26 cellular contexts compared by ENCODE assay signal in the genomic region with DNA sequence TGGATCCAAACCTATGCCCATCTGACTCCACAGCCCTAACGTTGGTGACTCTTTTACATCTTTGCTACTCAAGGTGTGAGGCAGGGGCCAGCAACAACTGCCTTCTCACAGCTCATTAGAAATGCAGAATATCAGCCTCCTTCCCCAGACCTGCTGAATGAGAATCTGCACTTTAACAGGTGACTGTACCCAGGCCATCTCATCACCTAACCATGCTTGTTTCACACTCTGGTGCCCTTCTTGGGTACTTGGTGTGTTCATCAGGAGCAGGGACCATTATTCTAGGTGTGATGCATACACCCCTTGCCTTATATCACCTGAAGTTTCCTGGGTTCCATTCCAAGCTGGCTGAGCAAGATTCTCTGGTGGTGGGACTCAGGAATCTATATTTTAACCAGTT.
DNase-seq lines count a peak whose midpoint lies in the region; ATAC-seq, FAIRE-seq and TF ChIP-seq lines count a peak whose summit lies in the region.
"Had no signal": no experiment of that assay in that cellular context is flagged by ENCODE, and none has a peak within 500 bp of the region (broad histone marks: within the 10 kb centered on the region; RNA-seq: fewer than 3 reads in every experiment).

No MANE protein-coding gene starts in this region.

- no peak overlapping the region for H3K18ac ChIP-seq in H1 (ENCODE audit: extremely low read depth, low read length)

- H2AK5ac ChIP-seq in H1 (ENCODE audit: low read depth, low read length), result 0 out of 2 replicates have a peak overlapping the region, but pooled peaks have one; percentile 31

- no peaks in the 10 kb centered on the region for H3K79me2 ChIP-seq in H1 (ENCODE audit: control insufficient read depth in 1 of 2, insufficient read depth in 2 of 2, low read length in 2 of 2)

- no peak for DNase-seq in A673 (ENCODE audit: low spot score)
- no peak for DNase-seq in H1 (ENCODE audit: low read depth in 1 of 2, low spot score in 2 of 2)
- peak; percentile 59 for DNase-seq in kidney tubule cell (ENCODE audit: low spot score)
- no peak for DNase-seq in left ventricle myocardium superior
- no peak for DNase-seq in T-helper 2 cell treated with Interferon-gamma antibody and Interleukin-4, amounts not matched to agents 5 μg/mL and 100 μg/mL, for 36 hours (ENCODE audit: low spot score)
- DNase-seq in erythroblast (lab: John Stamatoyannopoulos, UW), result no peak
- DNase-seq: ACHN; BE2C; C1 segment of cervical spinal cord; CD4-positive, alpha-beta memory T cell; CD4-positive, CD25-positive, alpha-beta regulatory T cell; CD8-positive, alpha-beta memory T cell; COR-L47; DMS 273 treated with DMSO at 0.1 percent for 48 hours; DMS153; DMS53; DMS79; DND-41; EL; GF-D8 had no signal

- H2BK120ac ChIP-seq in H1 (replicated peaks; ENCODE audit: low read depth, low read length), result no peak overlapping the region

- peaks cover 2% of the 10 kb centered on the region for H3K4me1 Mint-ChIP-seq in T-helper 2 cell treated with Interferon-gamma antibody and Interleukin-4, amounts not matched to agents 5 μg/mL and 100 μg/mL, for 36 hours (ENCODE audit: low read depth)
- H3K4me1 Mint-ChIP-seq: CD14-positive monocyte had no signal

- H3K4me3 ChIP-seq in A673 (ENCODE audit: low read depth, low read length, poor library complexity, severe bottlenecking) (no peak overlapping the region), H1 (ENCODE audit: extremely low read depth in 1 of 4, insufficient read depth in 2 of 4, low read depth in 3 of 4, low read length in 4 of 4) (no peak overlapping the region)
- H3K4me3 ChIP-seq: A549, BLaER1 had no signal

- CTCF ChIA-PET in A673 (lab: Charles Lee) (no interaction called here), H1 (lab: Charles Lee; ENCODE audit: partially characterized antibody) (interaction anchor here (0.8 to 1.3 kb wide), 3 partner anchors 8 to 110 kb away, joined by 3 read pairs; no protein-coding TSS in a partner anchor)

- H3K23me2 ChIP-seq in H1 (ENCODE audit: low read depth, low read length), result no peaks in the 10 kb centered on the region

- no peak overlapping the region for H3K4ac ChIP-seq in H1 (replicated peaks; ENCODE audit: insufficient read length, low read depth, low read length)

- no peaks in the 10 kb centered on the region for H3K79me1 ChIP-seq in H1 (ENCODE audit: low read depth, low read length)

- H3K9ac ChIP-seq in H1 (replicated peaks in 1 of 4; ENCODE audit: extremely low read depth in 1 of 4, low read depth in 3 of 4, low read length in 3 of 4), result no peak overlapping the region
- H3K9ac ChIP-seq: BLaER1 had no signal

- no peaks in the 10 kb centered on the region for H3K27me3 Mint-ChIP-seq in T-helper 2 cell treated with Interferon-gamma antibody and Interleukin-4, amounts not matched to agents 5 μg/mL and 100 μg/mL, for 36 hours (ENCODE audit: low read depth)

- H3K9me3 ChIP-seq in A673 (ENCODE audit: low read depth, low read length, poor library complexity, severe bottlenecking), result peaks cover 30% of the 10 kb centered on the region
- peaks cover 0 to 10% of the 10 kb centered on the region in 2 experiments for H3K9me3 ChIP-seq in H1 (ENCODE audit: insufficient read depth in 2 of 2, low read depth in 1 of 2, low read length in 1 of 2)
- H3K9me3 ChIP-seq: BE2C had no signal

- no peaks in the 10 kb centered on the region for H3K36me3 Mint-ChIP-seq in T-helper 2 cell treated with Interferon-gamma antibody and Interleukin-4, amounts not matched to agents 5 μg/mL and 100 μg/mL, for 36 hours (ENCODE audit: low read depth)
- H3K36me3 Mint-ChIP-seq: CD14-positive monocyte; CD4-positive, alpha-beta memory T cell; CD4-positive, CD25-positive, alpha-beta regulatory T cell; CD8-positive, alpha-beta memory T cell had no signal

- no peak overlapping the region; the same call in 1 of the 2 replicates for H2BK12ac ChIP-seq in H1 (ENCODE audit: low read depth, low read length)

- H3K27ac ChIP-seq in A673 (ENCODE audit: low read depth, low read length, poor library complexity, severe bottlenecking), result peak overlapping the region; percentile 51
- no peak overlapping the region for H3K27ac ChIP-seq in H1 (ENCODE audit: low read depth, low read length)
- H3K27ac ChIP-seq: 22Rv1, A549, BLaER1 had no signal

- no peak overlapping the region for H3K23ac ChIP-seq in H1 (ENCODE audit: insufficient read length)

- no TSS peak for BruUV-seq in A673 (replicated peaks; lab: Mats Ljungman, UMichigan)

- ATAC-seq in left ventricle myocardium superior, result no peak
- ATAC-seq: A549 had no signal

- H3K4me1 ChIP-seq in A673 (ENCODE audit: insufficient read depth, low read length, poor library complexity, severe bottlenecking), result peaks cover 39% of the 10 kb centered on the region
- no peaks in the 10 kb centered on the region for H3K4me1 ChIP-seq in H1 (replicated peaks in 1 of 4; ENCODE audit: control insufficient read depth in 3 of 4, insufficient read depth in 4 of 4, low read length in 3 of 4)
- H3K4me1 ChIP-seq: A549, BE2C had no signal

- no peak overlapping the region for H4K8ac ChIP-seq in H1 (ENCODE audit: extremely low read depth, insufficient read depth, low read length)

- no peak overlapping the region for H3K14ac ChIP-seq in H1 (ENCODE audit: insufficient read length)

- no peak for TF ChIP-seq POLR2A in H1 (IDR thresholded peaks at IDR 0.05; ENCODE audit: control extremely low read depth in 1 of 2, low read depth in 2 of 2, low read length in 2 of 2)
- no peak for TF ChIP-seq POLR2A in erythroblast (IDR thresholded peaks at IDR 0.05; ENCODE audit: low read length)

- no peak overlapping the region for H4K5ac ChIP-seq in H1 (ENCODE audit: insufficient read length, low read depth, low read length)

- no peak overlapping the region for H2BK5ac ChIP-seq in H1 (ENCODE audit: low read depth, low read length)

- TF ChIP-seq CTCF in A673 (conservative IDR thresholded peaks at IDR 0.05; ENCODE audit: low read depth, low read length), result no peak
- TF ChIP-seq CTCF in H1 (IDR thresholded peaks at IDR 0.05; ENCODE audit: control extremely low read depth in 1 of 3, insufficient read depth in 1 of 3, low read depth in 1 of 3, low read length in 3 of 3), result no peak

- no peak overlapping the region for H3K4me2 ChIP-seq in H1 (ENCODE audit: insufficient read depth in 1 of 2, low read depth in 2 of 2, low read length in 2 of 2)
- H3K4me2 ChIP-seq: A549, BLaER1 had no signal

- no peaks in the 10 kb centered on the region for H3K9me3 Mint-ChIP-seq in T-helper 2 cell treated with Interferon-gamma antibody and Interleukin-4, amounts not matched to agents 5 μg/mL and 100 μg/mL, for 36 hours

- TF ChIP-seq RAD21 in H1 (IDR thresholded peaks at IDR 0.05 in 1 of 2, conservative IDR thresholded peaks at IDR 0.05 in 1 of 2; ENCODE audit: low read depth in 2 of 2, low read length in 2 of 2), result no peak

- no peak overlapping the region for H2AFZ ChIP-seq in H1 (ENCODE audit: low read length)

- 73% methylated on average over 1 of the region's 1 CpG; no CpG with 5 or more reads in 1 of the 2 experiments for WGBS in H1 (ENCODE audit: extremely low coverage in 1 of 2, insufficient coverage in 1 of 2, insufficient read length in 1 of 2, insufficient replicate concordance in 2 of 2, low coverage in 1 of 2, low lambda C conversion rate in 2 of 2, missing lambda C conversion rate in 1 of 2), 2 experiments

- no peak overlapping the region for H2BK15ac ChIP-seq in H1 (ENCODE audit: low read length)

- no peaks in the 10 kb centered on the region for H3K27me3 ChIP-seq in A673 (replicated peaks; ENCODE audit: insufficient read depth, low read depth, low read length, poor library complexity)
- no peaks in the 10 kb centered on the region for H3K27me3 ChIP-seq in H1 (replicated peaks in 1 of 4; ENCODE audit: control insufficient read depth in 3 of 4, extremely low read depth in 1 of 4, insufficient read depth in 3 of 4, low read length in 3 of 4)
- H3K27me3 ChIP-seq: BE2C, BLaER1 had no signal

- H3K27ac Mint-ChIP-seq in T-helper 2 cell treated with Interferon-gamma antibody and Interleukin-4, amounts not matched to agents 5 μg/mL and 100 μg/mL, for 36 hours, result no peak overlapping the region
- H3K27ac Mint-ChIP-seq: CD14-positive monocyte; CD4-positive, alpha-beta memory T cell; CD4-positive, CD25-positive, alpha-beta regulatory T cell had no signal

- no peak overlapping the region for H4K91ac ChIP-seq in H1 (replicated peaks; ENCODE audit: insufficient read length, low read length)

- peaks cover 26% of the 10 kb centered on the region for H3K36me3 ChIP-seq in A673 (ENCODE audit: insufficient read depth, low read length, poor library complexity, severe bottlenecking)
- no peaks in the 10 kb centered on the region for H3K36me3 ChIP-seq in H1 (ENCODE audit: control insufficient read depth in 2 of 4, insufficient read depth in 4 of 4, low read length in 3 of 4)
- H3K36me3 ChIP-seq: BE2C, BLaER1 had no signal

- H2BK20ac ChIP-seq in H1 (ENCODE audit: low read length), result no peak overlapping the region

- no peak overlapping the region for H3K56ac ChIP-seq in H1 (replicated peaks; ENCODE audit: insufficient read length, low read depth, low read length)

- H3K4me3 Mint-ChIP-seq in T-helper 2 cell treated with Interferon-gamma antibody and Interleukin-4, amounts not matched to agents 5 μg/mL and 100 μg/mL, for 36 hours, result no peak overlapping the region
- H3K4me3 Mint-ChIP-seq: CD14-positive monocyte; CD4-positive, alpha-beta memory T cell; CD4-positive, CD25-positive, alpha-beta regulatory T cell; CD8-positive, alpha-beta memory T cell had no signal

- no peak for TF ChIP-seq EP300 in H1 (IDR thresholded peaks at IDR 0.05; ENCODE audit: borderline replicate concordance in 1 of 2, low read depth in 2 of 2, low read length in 2 of 2)

- intact Hi-C loops in A673 (cut with micrococcal nuclease; ENCODE audit: unreplicated experiment) (loop anchor here (10.0 kb wide), 1 partner anchor 431 kb away; no protein-coding TSS in a partner anchor), left ventricle myocardium superior (cut with micrococcal nuclease) (no loop called here)

- H4K20me1 ChIP-seq in H1 (replicated peaks in 1 of 2; ENCODE audit: control insufficient read depth in 1 of 2, insufficient read depth in 2 of 2, low read length in 2 of 2), result no peaks in the 10 kb centered on the region
- H4K20me1 ChIP-seq: BLaER1 had no signal

- no peak for FAIRE-seq in H1 (lab: Jason Lieb, UNC)
- FAIRE-seq: A549, G401.6, GM12891 had no signal

- POLR2A ChIA-PET in A673 (lab: Charles Lee; ENCODE audit: low non-redundant PET) (no interaction called here), H1 (lab: Charles Lee; ENCODE audit: partially characterized antibody) (no interaction called here)

TF ChIP-seq in H1, 55 proteins besides CTCF, POLR2A, EP300 and RAD21:
- TF ChIP-seq POU5F1 (IDR thresholded peaks at IDR 0.05; ENCODE audit: low read depth, low read length) (no peak), RXRA (IDR thresholded peaks at IDR 0.05; ENCODE audit: insufficient read depth, low read depth, low read length) (no peak), CBX8 (IDR thresholded peaks at IDR 0.05; ENCODE audit: borderline replicate concordance, low read depth, low read length) (no peak), JUN (IDR thresholded peaks at IDR 0.05; ENCODE audit: low read depth, low read length) (no peak), KDM5A (IDR thresholded peaks at IDR 0.05; ENCODE audit: low read length) (no peak), RNF2 (IDR thresholded peaks at IDR 0.05; ENCODE audit: borderline replicate concordance, low read depth, low read length, missing control alignments, poor library complexity, severe bottlenecking) (no peak)
TF ChIP-seq in H1: peak in this region for 0.
